ENCODE assay signal across 10 cellular contexts in genomic region chr15:27564656-27565055, GRCh38.
"Had no signal": no experiment of that assay in that cellular context is flagged by ENCODE, and none has a peak within 500 bp of the region (broad histone marks: within the 10 kb centered on the region; RNA-seq: fewer than 3 reads in every experiment).

No MANE protein-coding gene starts in this region.

- H3K4me1 ChIP-seq: HAP-1 had no signal

- H3K4me3 ChIP-seq: GM23248, HAP-1, K562 had no signal

- H3K9me3 ChIP-seq: HAP-1 had no signal

- ATAC-seq: HCT116, K562 had no signal

- H3K27ac ChIP-seq: GM23248, HL-60 had no signal

- FAIRE-seq: HTR-8/SVneo, K562 had no signal

- H3K4me3 Mint-ChIP-seq: HFFc6 had no signal

- H2AFZ ChIP-seq: GM23248 had no signal

- H3K36me3 ChIP-seq: HAP-1 had no signal

- DNase-seq: GM23248, GOT3, H7, HFFc6, IMR-90 had no signal

- H3K9ac ChIP-seq: GM23248 had no signal

- H3K27ac Mint-ChIP-seq: HFFc6 had no signal
